1 cellular context compared by ENCODE assay signal in genomic region chr9:134287591-134288518, GRCh38.
TF ChIP-seq lines count a peak whose summit lies in the region.

No MANE protein-coding gene starts in this region.

TF ChIP-seq in SK-N-SH treated with all-trans-retinoic acid at 6 μM for 48 hours, 23 proteins besides CTCF, POLR2A, EP300 and RAD21 (continued from another document):
- TF ChIP-seq POU6F1 (CRISPR knock-in tag; IDR thresholded peaks at IDR 0.05; ENCODE audit: borderline replicate concordance, low read depth), result no peak
